Comparison of ENCODE assay signal across 1 cellular context in genomic region chr15:68295430-68295829, GRCh38.
TF ChIP-seq lines count a peak whose summit lies in the region.

No MANE protein-coding gene starts in this region.

TF ChIP-seq in HEK293, 187 proteins besides CTCF, POLR2A, EP300 and RAD21 (continued from another document):
- TF ChIP-seq AEBP2 (tag by site-specific recombination; IDR thresholded peaks at IDR 0.05; ENCODE audit: borderline replicate concordance) (no peak), ZNF132 (tag by site-specific recombination; IDR thresholded peaks at IDR 0.05; ENCODE audit: borderline replicate concordance) (no peak), SP7 (tag by site-specific recombination; IDR thresholded peaks at IDR 0.05) (no peak), ZNF362 (tag by site-specific recombination; IDR thresholded peaks at IDR 0.05) (no peak), KLF9 (tag by site-specific recombination; IDR thresholded peaks at IDR 0.05; ENCODE audit: low read depth) (no peak), ZNF645 (tag by site-specific recombination; IDR thresholded peaks at IDR 0.05) (no peak), ZNF391 (tag by site-specific recombination; IDR thresholded peaks at IDR 0.05; ENCODE audit: borderline replicate concordance, low read depth) (no peak), PRDM6 (tag by site-specific recombination; IDR thresholded peaks at IDR 0.05) (peak; percentile 64), ZNF629 (tag by site-specific recombination; IDR thresholded peaks at IDR 0.05) (peak; percentile 37; the same call in 1 of the 2 replicates), ZSCAN4 (tag by site-specific recombination; IDR thresholded peaks at IDR 0.05) (no peak), ZNF433 (tag by site-specific recombination; IDR thresholded peaks at IDR 0.05; ENCODE audit: low read depth) (no peak), HIC1 (tag by site-specific recombination; IDR thresholded peaks at IDR 0.05) (0 out of 2 replicates have a peak, but pooled peaks have one; percentile 28), ZNF660 (tag by site-specific recombination; IDR thresholded peaks at IDR 0.05) (0 out of 2 replicates have a peak, but pooled peaks have one; percentile 24), FEZF1 (tag by site-specific recombination; IDR thresholded peaks at IDR 0.05) (peak; percentile 83), ZNF366 (tag by site-specific recombination; conservative IDR thresholded peaks at IDR 0.05) (peak; percentile 53), ZBTB17 (tag by site-specific recombination; IDR thresholded peaks at IDR 0.05) (0 out of 2 replicates have a peak, but pooled peaks have one; percentile 20)
TF ChIP-seq in HEK293: peak in this region for 9.
